ENCODE assay signal across 8 cellular contexts in genomic region chr12:56315626-56316473, GRCh38. TPM values are rescaled to one million over a fixed set of nuclear protein-coding genes. Genes with fewer than 3 reads are reported as not detected.
DNase-seq lines count a peak whose midpoint lies in the region; ATAC-seq and TF ChIP-seq lines count a peak whose summit lies in the region.

CNPY2 (minus strand) TSS chr12:56315988; CDS start chr12:56315217, 771 bp downstream.

- CTCF ChIA-PET in SK-N-SH (lab: Yijun Ruan, JAX), result interaction anchor here (0.6 to 1.9 kb wide), 14 partner anchors 17 to 172 kb away, joined by 3 to 15 read pairs (median 3); partner anchors contain the start of genes ANKRD52, GLS2, RNF41 and TIMELESS

- TF ChIP-seq CTCF in GM06990 (IDR thresholded peaks at IDR 0.05; ENCODE audit: insufficient read depth, low read length, poor library complexity, severe bottlenecking), result peak; percentile 21
- peak; percentile 24; the same call in 1 of the 2 replicates for TF ChIP-seq CTCF in SK-N-SH (IDR thresholded peaks at IDR 0.05)
- TF ChIP-seq CTCF in suprapubic skin (IDR thresholded peaks at IDR 0.05), result no peak

- H3K27ac ChIP-seq in SK-N-SH (ENCODE audit: low read depth in 2 of 2, low read length in 1 of 2), result peak within 1 kb of the TSS; percentile 84 to 91
- H3K27ac ChIP-seq in suprapubic skin, result peak within 1 kb of the TSS; percentile 95

- TF ChIP-seq RAD21 in SK-N-SH (IDR thresholded peaks at IDR 0.05; ENCODE audit: low read length), result peak; percentile 55

- no peaks in the 10 kb centered on the region for H3K9me3 ChIP-seq in SK-N-SH
- no peaks in the 10 kb centered on the region for H3K9me3 ChIP-seq in suprapubic skin

- no peaks in the 10 kb centered on the region for H4K20me1 ChIP-seq in SK-N-SH (ENCODE audit: insufficient read depth)

- H3K4me3 ChIP-seq in GM06990 (replicated peaks; ENCODE audit: low read depth, low read length) (peak within 1 kb of the TSS; percentile 92), SK-N-SH (ENCODE audit: low read depth in 2 of 2, low read length in 1 of 2) (peak within 1 kb of the TSS; percentile 83 to 86), suprapubic skin (peak within 1 kb of the TSS; percentile 79)

- H3K79me2 ChIP-seq in SK-N-SH (ENCODE audit: insufficient read depth), result peaks cover 26% of the 10 kb centered on the region

- H3F3A ChIP-seq in SK-N-SH (replicated peaks; ENCODE audit: insufficient read depth), result peaks cover 20% of the 10 kb centered on the region

- 0% methylated on average over 23 of the region's 62 CpGs for WGBS in SK-N-SH (ENCODE audit: low lambda C conversion rate)
- WGBS in suprapubic skin, result under 1% methylated on average over 38 of the region's 62 CpGs

- H3K9me2 ChIP-seq in SK-N-SH, result no peaks in the 10 kb centered on the region

- POLR2A ChIA-PET in SK-N-SH (lab: Yijun Ruan, JAX), result interaction anchor here (0.6 to 2.8 kb wide), 17 partner anchors 9 to 409 kb away, joined by 3 to 15 read pairs (median 4); partner anchors contain the start of genes ANKRD52, CS, NACA and PAN2

- H3K9ac ChIP-seq in SK-N-SH, result peak within 1 kb of the TSS; percentile 93

- peak; percentile 91 for ATAC-seq in HG02571 (IDR thresholded peaks at IDR 0.05; ENCODE audit: unreplicated experiment)

- TF ChIP-seq EP300 in SK-N-SH (IDR thresholded peaks at IDR 0.05; ENCODE audit: borderline replicate concordance in 1 of 2, low read depth in 1 of 2, low read length in 1 of 2), result no peak; a peak in 1 of 4 replicates
- TF ChIP-seq EP300 in suprapubic skin (IDR thresholded peaks at IDR 0.05), result no peak

- H2AFZ ChIP-seq in SK-N-SH (ENCODE audit: low read depth), result peak within 1 kb of the TSS; percentile 80

- peaks cover 15% of the 10 kb centered on the region for H3K36me3 ChIP-seq in GM06990 (ENCODE audit: control insufficient read depth, insufficient read depth, low read length)
- peaks cover 14 to 19% of the 10 kb centered on the region in 2 experiments for H3K36me3 ChIP-seq in SK-N-SH (replicated peaks in 1 of 2; ENCODE audit: control insufficient read depth in 1 of 2, insufficient read depth in 2 of 2, low read length in 1 of 2)
- peaks cover 36% of the 10 kb centered on the region for H3K36me3 ChIP-seq in suprapubic skin

- H3K27me3 ChIP-seq in GM06990 (replicated peaks; ENCODE audit: control insufficient read depth, insufficient read depth, low read length) (no peaks in the 10 kb centered on the region), SK-N-SH (ENCODE audit: insufficient read depth) (no peaks in the 10 kb centered on the region), suprapubic skin (no peaks in the 10 kb centered on the region)

- peak; percentile 69 to 75 for TF ChIP-seq POLR2A in suprapubic skin (IDR thresholded peaks at IDR 0.05)

- DNase-seq in GM06990 (ENCODE audit: extremely low read depth, insufficient read length) (peak; percentile 97), NCI-H1048 (lab: John Stamatoyannopoulos, UW) (peak; percentile 88), SK-N-SH (peak; percentile 95), globus pallidus (ENCODE audit: low spot score) (peak; percentile 95), nucleus accumbens (lab: John Stamatoyannopoulos, UW) (peak; percentile 74 to 98 (median 92)), suprapubic skin (ENCODE audit: low spot score in 2 of 2) (peak; percentile 98)
- DNase-seq in activated naive CD4-positive, alpha-beta T cell treated with anti-CD3 and anti-CD28 coated beads, Interleukin-2, amount 50 U/mL, for 16 hours, result peak; percentile 92

- H3K4me1 ChIP-seq in SK-N-SH (ENCODE audit: control insufficient read depth in 1 of 2, insufficient read depth in 2 of 2, low read depth in 1 of 2, low read length in 1 of 2), result peaks cover 12 to 13% of the 10 kb centered on the region in 2 experiments; a peak in 3 of 4 replicates
- peaks cover 18% of the 10 kb centered on the region for H3K4me1 ChIP-seq in suprapubic skin

- H3K4me2 ChIP-seq in SK-N-SH, result peak within 1 kb of the TSS; percentile 94

TF ChIP-seq in SK-N-SH, 30 proteins besides CTCF, POLR2A, EP300 and RAD21 (continues in another document):
- TF ChIP-seq GABPA (IDR thresholded peaks at IDR 0.05; ENCODE audit: low read depth) (peak; percentile 45; the same call in 1 of the 2 replicates), MEF2A (IDR thresholded peaks at IDR 0.05; ENCODE audit: borderline replicate concordance, low read depth) (no peak), RXRA (IDR thresholded peaks at IDR 0.05; ENCODE audit: borderline replicate concordance, low read depth) (no peak), REST (IDR thresholded peaks at IDR 0.05; ENCODE audit: low read depth, low read length) (no peak), NRF1 (IDR thresholded peaks at IDR 0.05; ENCODE audit: low read depth, low read length) (peak; percentile 48), TEAD4 (IDR thresholded peaks at IDR 0.05; ENCODE audit: borderline replicate concordance, insufficient read depth) (no peak), MXI1 (IDR thresholded peaks at IDR 0.05; ENCODE audit: low read depth, low read length) (peak; percentile 94), USF1 (IDR thresholded peaks at IDR 0.05; ENCODE audit: borderline replicate concordance, low read depth) (peak; percentile 90), FOSL2 (IDR thresholded peaks at IDR 0.05; ENCODE audit: borderline replicate concordance, low read depth) (no peak), GATA2 (CRISPR knock-in tag; IDR thresholded peaks at IDR 0.05) (no peak), USF2 (IDR thresholded peaks at IDR 0.05; ENCODE audit: borderline replicate concordance, low read depth, low read length) (peak; percentile 46), PBX3 (IDR thresholded peaks at IDR 0.05) (no peak), MAX (IDR thresholded peaks at IDR 0.05; ENCODE audit: low read depth) (peak; percentile 86)

RNA-seq across cellular contexts. Expression of gene CNPY2, which starts in this region (rescaled TPM):
- polyA plus RNA-seq in SK-N-SH (2012; rRNA removed), result 191 and 196 TPM in 2 replicates
- polyA plus RNA-seq in SK-N-SH (2012; cell fraction: cytosol; rRNA removed), result 197 and 248 TPM in 2 replicates
- 105 and 118 TPM in 2 replicates for polyA plus RNA-seq in SK-N-SH (2012; cell fraction: nucleus; rRNA removed)
- total RNA-seq in suprapubic skin, result 10 to 100 TPM; 36.4 to 51.4 (median 42.4) TPM

Comparison
In these comparisons a context has a peak if more than half of its experiments do, and no peak if none do; other contexts are left out.
1. Peak in every context shown above with its lines: DNase-seq, ATAC-seq, H3K4me3 ChIP-seq and H3K27ac ChIP-seq.
2. CTCF ChIP-seq: peak in GM06990 (single experiment) and SK-N-SH (single experiment); none in suprapubic skin (0 of 2).